ENCODE assay signal across 8 cellular contexts in the genomic region with DNA sequence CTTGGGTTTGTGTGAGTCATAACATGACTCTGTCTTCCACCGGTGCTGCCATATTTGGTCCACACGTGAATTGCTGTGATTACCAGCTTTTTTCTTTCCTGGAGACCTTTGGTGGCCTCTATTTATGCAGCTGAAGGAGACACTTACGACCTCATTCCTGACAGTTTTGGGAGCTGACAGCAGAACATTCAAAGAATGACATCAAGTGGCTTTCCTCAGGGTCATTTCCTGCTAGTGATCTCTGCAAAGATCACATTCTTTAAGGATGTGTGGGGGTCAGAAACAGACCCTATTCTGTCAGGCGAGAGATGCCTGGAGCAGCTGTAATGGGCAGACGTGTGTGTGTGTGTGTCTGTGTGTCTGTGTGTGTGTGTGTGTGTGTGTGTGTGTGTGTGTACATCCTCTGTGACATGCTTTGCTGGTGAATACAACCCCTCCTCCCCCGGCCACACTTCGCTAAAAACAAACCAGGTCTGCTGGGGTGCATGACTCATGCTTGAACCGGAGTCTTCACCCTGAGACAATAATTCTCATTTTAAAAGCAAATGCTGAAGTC.
DNase-seq lines count a peak whose midpoint lies in the region; ATAC-seq lines count a peak whose summit lies in the region.

No MANE protein-coding gene starts in this region.

- no peak overlapping the region for H3K4me3 Mint-ChIP-seq in immature natural killer cell

- H3K27me3 Mint-ChIP-seq in immature natural killer cell (ENCODE audit: low read depth in 3 of 3): peaks cover 0 to 6% (median 6%) of the 10 kb centered on the region in 3 donors

- peak; percentile 72 to 74 for ATAC-seq in activated CD4-positive, CD25-positive, alpha-beta regulatory T cell treated with anti-CD3 and anti-CD28 coated beads, Interleukin-2, amount 50 U/mL, for 24 hours
- no peak for ATAC-seq in GM21447 (IDR thresholded peaks at IDR 0.05; ENCODE audit: unreplicated experiment)
- no peak for ATAC-seq in left lobe of liver

- H3K36me3 Mint-ChIP-seq in immature natural killer cell: no peaks in the 10 kb centered on the region

- no peaks in the 10 kb centered on the region for H3K4me1 Mint-ChIP-seq in immature natural killer cell

- H3K27ac Mint-ChIP-seq in immature natural killer cell: no peak overlapping the region

- DNase-seq in activated gamma-delta T cell treated with Interleukin-2 at 50 U/mL for 16 hours (peak; percentile 24), activated gamma-delta T cell (lab: John Stamatoyannopoulos, UW) (no peak), fibroblast of gingiva (ENCODE audit: low read depth) (peak; percentile 64), immature natural killer cell (no peak), left lobe of liver (ENCODE audit: low spot score) (no peak)
- peak; percentile 54 for DNase-seq in stimulated activated CD4-positive, alpha-beta T cell treated with anti-CD3 and anti-CD28 coated beads, Interleukin-15, amount 100 ng/mL, for 24 hours

- H3K9me3 Mint-ChIP-seq in immature natural killer cell: no peaks in the 10 kb centered on the region

Comparison
In these comparisons a context has a peak if more than half of its experiments do, and no peak if none do; other contexts are left out.
1. DNase-seq: peak in activated gamma-delta T cell treated with Interleukin-2 at 50 U/mL for 16 hours (single experiment), fibroblast of gingiva (single experiment) and stimulated activated CD4-positive, alpha-beta T cell treated with anti-CD3 and anti-CD28 coated beads, Interleukin-15, amount 100 ng/mL, for 24 hours (single experiment); none in activated gamma-delta T cell (single experiment), immature natural killer cell (0 of 3) and left lobe of liver (single experiment).
2. ATAC-seq: peak in activated CD4-positive, CD25-positive, alpha-beta regulatory T cell treated with anti-CD3 and anti-CD28 coated beads, Interleukin-2, amount 50 U/mL, for 24 hours (2 of 2); none in GM21447 (single experiment) and left lobe of liver (single experiment).